ENCODE assay signal across 26 cellular contexts in the genomic region with DNA sequence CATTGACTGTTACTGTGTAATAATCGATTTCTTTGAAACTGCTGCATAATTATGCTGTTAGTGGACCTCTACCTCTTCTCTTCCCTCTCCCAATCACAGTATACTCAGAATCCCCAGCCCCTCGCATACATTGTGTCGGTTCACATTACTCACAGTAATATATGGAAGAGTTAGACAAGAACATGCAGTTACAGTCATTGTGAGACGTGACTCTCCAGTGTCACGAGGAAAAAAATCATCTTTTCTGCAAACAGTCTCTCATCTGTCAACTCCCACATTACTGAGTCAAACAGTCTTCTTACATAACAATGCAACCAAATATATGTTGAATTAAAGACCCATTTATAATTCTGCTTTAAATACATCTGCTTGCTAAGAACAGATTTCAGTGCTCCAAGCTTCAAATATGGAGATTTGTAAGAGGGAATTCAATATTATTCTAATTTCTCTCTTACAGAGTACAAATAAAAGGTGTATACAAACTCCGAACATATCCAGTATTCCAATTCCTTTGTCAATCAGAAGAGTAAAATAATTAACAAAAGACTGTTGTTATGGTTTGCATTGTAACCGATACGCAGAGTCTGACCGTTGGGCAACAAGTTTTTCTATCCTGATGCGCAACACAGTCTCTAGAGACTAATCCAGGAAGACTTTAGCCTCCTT.
DNase-seq lines count a peak whose midpoint lies in the region; ATAC-seq and TF ChIP-seq lines count a peak whose summit lies in the region.
"Had no signal": no experiment of that assay in that cellular context is flagged by ENCODE, and none has a peak within 500 bp of the region (broad histone marks: within the 10 kb centered on the region; RNA-seq: fewer than 3 reads in every experiment).

No MANE protein-coding gene starts in this region.

- no peaks in the 10 kb centered on the region for H3K9me3 ChIP-seq in mucosa of descending colon
- H3K9me3 ChIP-seq: suprapubic skin, upper lobe of right lung had no signal

- TF ChIP-seq CTCF in NB4 (IDR thresholded peaks at IDR 0.05; ENCODE audit: low read depth, low read length) = no peak
- no peak for TF ChIP-seq CTCF in osteocyte (IDR thresholded peaks at IDR 0.05)
- no peak for TF ChIP-seq CTCF in brain microvascular endothelial cell (IDR thresholded peaks at IDR 0.05; ENCODE audit: low read depth, low read length, missing control alignments)
- TF ChIP-seq CTCF in mucosa of descending colon (IDR thresholded peaks at IDR 0.05) = no peak

- H3K4me3 Mint-ChIP-seq in activated CD4-positive, alpha-beta T cell treated with anti-CD3 and anti-CD28 coated beads, Interleukin-2, amount 10 ng/mL, durations not matched to agents 24 days and 14 days = no peak overlapping the region
- H3K4me3 Mint-ChIP-seq in stimulated activated naive B cell treated with anti-CD40 and anti-IgM and Interleukin-4, amounts not matched to agents 10 μg/mL and 1 μg/mL and 100 μg/mL, for 72 hours = no peak overlapping the region
- no peak overlapping the region for H3K4me3 Mint-ChIP-seq in osteocyte (ENCODE audit: unreplicated experiment)
- H3K4me3 Mint-ChIP-seq: activated naive CD4-positive, alpha-beta T cell treated with anti-CD3 and anti-CD28 coated beads for 36 hours; CD4-positive, alpha-beta T cell; GM23338; natural killer cell treated with Interleukin-12 subunit alpha and Interleukin-12 subunit beta and Interleukin-15 and Interleukin-18, amount 100 ng/mL, for 72 hours had no signal

- H3K27me3 Mint-ChIP-seq in activated CD4-positive, alpha-beta T cell treated with anti-CD3 and anti-CD28 coated beads, Interleukin-2, amount 10 ng/mL, durations not matched to agents 24 days and 14 days = no peaks in the 10 kb centered on the region
- H3K27me3 Mint-ChIP-seq in stimulated activated naive B cell treated with anti-CD40 and anti-IgM and Interleukin-4, amounts not matched to agents 10 μg/mL and 1 μg/mL and 100 μg/mL, for 72 hours = no peaks in the 10 kb centered on the region
- H3K27me3 Mint-ChIP-seq in osteocyte (ENCODE audit: unreplicated experiment) = no peaks in the 10 kb centered on the region
- H3K27me3 Mint-ChIP-seq: CD4-positive, alpha-beta T cell; natural killer cell treated with Interleukin-12 subunit alpha and Interleukin-12 subunit beta and Interleukin-15 and Interleukin-18, amount 100 ng/mL, for 72 hours had no signal

- H3K36me3 ChIP-seq in brain microvascular endothelial cell (replicated peaks) (peaks cover 19% of the 10 kb centered on the region), mucosa of descending colon (ENCODE audit: low read depth) (no peaks in the 10 kb centered on the region)

- no peak for ATAC-seq in stimulated activated naive B cell treated with anti-CD40 and anti-IgM and Interleukin-4, amounts not matched to agents 10 μg/mL and 1 μg/mL and 100 μg/mL, for 72 hours (replicated peaks)
- no peak for ATAC-seq in mucosa of descending colon
- ATAC-seq: GM23338; natural killer cell treated with Interleukin-12 subunit alpha and Interleukin-12 subunit beta and Interleukin-15 and Interleukin-18, amount 100 ng/mL, for 72 hours; Panc1; upper lobe of right lung had no signal

- in situ Hi-C loops in brain microvascular endothelial cell (cut with HindIII; ENCODE audit: low pct_ligation_motif_present, low sequenced_read_pairs) = no loop called here

- DNase-seq in activated CD4-positive, alpha-beta T cell treated with anti-CD3 and anti-CD28 coated beads, Interleukin-2, amount 10 ng/mL, durations not matched to agents 24 days and 14 days = no peak
- DNase-seq in activated CD4-positive, alpha-beta T cell treated with anti-CD3 and anti-CD28 coated beads, Interleukin-2, amount 50 U/mL, for 4 hours = no peak
- DNase-seq in NB4 (ENCODE audit: low read depth) = peak; percentile 33
- peak in 9 of 61 donors; percentile 15 to 79 (median 32) for DNase-seq in caudate nucleus (lab: John Stamatoyannopoulos, UW)
- no peak for DNase-seq in stimulated activated naive B cell treated with anti-CD40 and anti-IgM and Interleukin-4, amounts not matched to agents 10 μg/mL and 1 μg/mL and 100 μg/mL, for 72 hours
- no peak for DNase-seq in osteocyte (ENCODE audit: extremely low spot score, unreplicated experiment)
- DNase-seq in brain microvascular endothelial cell = no peak
- no peak for DNase-seq in mucosa of descending colon
- DNase-seq: activated CD4-positive, alpha-beta T cell treated with anti-CD3 and anti-CD28 coated beads for 4 hours; activated naive CD4-positive, alpha-beta T cell treated with anti-CD3 and anti-CD28 coated beads for 36 hours; CD4-positive, alpha-beta T cell; DMS 273 treated with DMSO at 0.1 percent for 48 hours; EL; NCI-H1105; NCI-H187 treated with DMSO at 0.1 percent for 48 hours; Right ventricle myocardium superior; stimulated activated CD4-positive, alpha-beta T cell treated with anti-CD3 and anti-CD28 coated beads, Interleukin-15, amount 100 ng/mL, for 24 hours; stimulated activated CD4-positive, alpha-beta T cell treated with anti-CD3 and anti-CD28 coated beads, Interleukin-4, amount 100 ng/mL, for 4 hours; stimulated activated naive CD4-positive, alpha-beta T cell; T-helper 2 cell; upper lobe of right lung had no signal

- peak overlapping the region; percentile 12 for H3K27ac Mint-ChIP-seq in activated CD4-positive, alpha-beta T cell treated with anti-CD3 and anti-CD28 coated beads, Interleukin-2, amount 10 ng/mL, durations not matched to agents 24 days and 14 days
- H3K27ac Mint-ChIP-seq in stimulated activated naive B cell treated with anti-CD40 and anti-IgM and Interleukin-4, amounts not matched to agents 10 μg/mL and 1 μg/mL and 100 μg/mL, for 72 hours = peak overlapping the region; percentile 32
- no peak overlapping the region for H3K27ac Mint-ChIP-seq in osteocyte (ENCODE audit: unreplicated experiment)
- H3K27ac Mint-ChIP-seq: activated naive CD4-positive, alpha-beta T cell treated with anti-CD3 and anti-CD28 coated beads for 36 hours; GM23338; natural killer cell treated with Interleukin-12 subunit alpha and Interleukin-12 subunit beta and Interleukin-15 and Interleukin-18, amount 100 ng/mL, for 72 hours had no signal

- peaks cover 18% of the 10 kb centered on the region for H3K36me3 Mint-ChIP-seq in activated CD4-positive, alpha-beta T cell treated with anti-CD3 and anti-CD28 coated beads, Interleukin-2, amount 10 ng/mL, durations not matched to agents 24 days and 14 days (ENCODE audit: low read depth)
- H3K36me3 Mint-ChIP-seq in stimulated activated naive B cell treated with anti-CD40 and anti-IgM and Interleukin-4, amounts not matched to agents 10 μg/mL and 1 μg/mL and 100 μg/mL, for 72 hours = peaks cover 17 to 35% of the 10 kb centered on the region in 2 donors
- peaks cover 21% of the 10 kb centered on the region for H3K36me3 Mint-ChIP-seq in osteocyte (ENCODE audit: unreplicated experiment)

- H3K4me1 ChIP-seq in mucosa of descending colon (ENCODE audit: low read depth) = peaks cover 4% of the 10 kb centered on the region
- H3K4me1 ChIP-seq: suprapubic skin, upper lobe of right lung had no signal

- peak overlapping the region; percentile 55 for H3K27ac ChIP-seq in caudate nucleus (ENCODE audit: low read depth, low read length)
- no peak overlapping the region for H3K27ac ChIP-seq in brain microvascular endothelial cell
- H3K27ac ChIP-seq: suprapubic skin, upper lobe of right lung had no signal

- no peak for TF ChIP-seq POLR2A in NB4 (IDR thresholded peaks at IDR 0.05; ENCODE audit: extremely low read depth, insufficient read length)

- H3K4me3 ChIP-seq in NB4 (ENCODE audit: low read depth, low read length) (no peak overlapping the region), brain microvascular endothelial cell (ENCODE audit: low read depth, low read length) (no peak overlapping the region), mucosa of descending colon (no peak overlapping the region)
- H3K4me3 ChIP-seq: GM23338, lung, suprapubic skin, upper lobe of right lung had no signal

- H3K9me3 Mint-ChIP-seq in activated CD4-positive, alpha-beta T cell treated with anti-CD3 and anti-CD28 coated beads, Interleukin-2, amount 10 ng/mL, durations not matched to agents 24 days and 14 days = no peaks in the 10 kb centered on the region
- H3K9me3 Mint-ChIP-seq in stimulated activated naive B cell treated with anti-CD40 and anti-IgM and Interleukin-4, amounts not matched to agents 10 μg/mL and 1 μg/mL and 100 μg/mL, for 72 hours = no peaks in the 10 kb centered on the region
- H3K9me3 Mint-ChIP-seq in osteocyte (ENCODE audit: unreplicated experiment) = no peaks in the 10 kb centered on the region
- H3K9me3 Mint-ChIP-seq: activated naive CD4-positive, alpha-beta T cell treated with anti-CD3 and anti-CD28 coated beads for 36 hours; CD4-positive, alpha-beta T cell; GM23338; natural killer cell treated with Interleukin-12 subunit alpha and Interleukin-12 subunit beta and Interleukin-15 and Interleukin-18, amount 100 ng/mL, for 72 hours had no signal

- intact Hi-C loops in activated CD4-positive, alpha-beta T cell treated with anti-CD3 and anti-CD28 coated beads, Interleukin-2, amount 10 ng/mL, durations not matched to agents 24 days and 14 days (cut with micrococcal nuclease) = no loop called here
- intact Hi-C loops in mucosa of descending colon (cut with DNase I, micrococcal nuclease) = no loop called here

- no peaks in the 10 kb centered on the region for H3K4me1 Mint-ChIP-seq in activated CD4-positive, alpha-beta T cell treated with anti-CD3 and anti-CD28 coated beads, Interleukin-2, amount 10 ng/mL, durations not matched to agents 24 days and 14 days
- peaks cover 4 to 20% of the 10 kb centered on the region in 2 donors for H3K4me1 Mint-ChIP-seq in stimulated activated naive B cell treated with anti-CD40 and anti-IgM and Interleukin-4, amounts not matched to agents 10 μg/mL and 1 μg/mL and 100 μg/mL, for 72 hours
- H3K4me1 Mint-ChIP-seq in osteocyte (ENCODE audit: unreplicated experiment) = no peaks in the 10 kb centered on the region
- H3K4me1 Mint-ChIP-seq: GM23338 had no signal

- H3K27me3 ChIP-seq in brain microvascular endothelial cell (replicated peaks) = no peaks in the 10 kb centered on the region
- H3K27me3 ChIP-seq: suprapubic skin, upper lobe of right lung had no signal
